ENCODE assay signal across 13 cellular contexts in the genomic region with DNA sequence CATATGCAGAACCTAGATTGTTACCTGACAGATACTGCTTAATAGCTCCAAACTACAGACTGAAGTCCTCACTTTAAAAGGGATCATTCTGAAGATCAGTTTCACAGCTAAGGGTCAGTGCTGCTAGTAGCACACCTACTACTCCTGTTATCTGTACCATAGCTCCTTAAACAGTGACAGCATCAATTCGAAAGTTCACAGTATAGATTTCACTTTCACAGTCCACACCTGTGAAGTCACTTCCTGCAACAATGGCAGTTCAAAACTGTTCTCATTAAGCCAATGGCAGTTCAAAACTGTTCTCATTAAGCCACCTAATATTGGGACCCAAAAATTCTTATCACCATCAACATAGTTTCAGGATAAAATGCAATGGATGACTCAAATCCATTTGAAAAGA. TPM values are rescaled to one million over a fixed set of nuclear protein-coding genes. Genes with fewer than 3 reads are reported as not detected.
DNase-seq lines count a peak whose midpoint lies in the region; ATAC-seq and TF ChIP-seq lines count a peak whose summit lies in the region.
"Had no signal": no experiment of that assay in that cellular context is flagged by ENCODE, and none has a peak within 500 bp of the region (broad histone marks: within the 10 kb centered on the region; RNA-seq: fewer than 3 reads in every experiment).

No MANE protein-coding gene starts in this region.

- no peaks in the 10 kb centered on the region for H3K36me3 Mint-ChIP-seq in CD8-positive, alpha-beta T cell

- no peaks in the 10 kb centered on the region for H3K9me3 ChIP-seq in CD8-positive, alpha-beta T cell (ENCODE audit: low read length)
- H3K9me3 ChIP-seq: SK-N-SH had no signal

- H3K4me1 Mint-ChIP-seq in CD8-positive, alpha-beta T cell (ENCODE audit: low read depth) = peaks cover 22% of the 10 kb centered on the region

- CTCF ChIA-PET in CD8-positive, alpha-beta T cell (lab: Charles Lee) = interaction anchor here (1.5 kb wide), 1 partner anchor 25 kb away, joined by 4 read pairs; no protein-coding TSS in a partner anchor

- intact Hi-C loops in CD8-positive, alpha-beta T cell (cut with DNase I, micrococcal nuclease) = no loop called here

- H3K4me3 Mint-ChIP-seq in CD8-positive, alpha-beta T cell = no peak overlapping the region
- H3K4me3 Mint-ChIP-seq: activated T-cell treated with anti-CD3 and anti-CD28 coated beads, Interleukin-2, amount 50 U/mL, for 4 hours had no signal

- H3K4me3 ChIP-seq in CD8-positive, alpha-beta T cell (ENCODE audit: low read depth, low read length) = no peak overlapping the region

- H3K4me1 ChIP-seq in CD8-positive, alpha-beta T cell (ENCODE audit: insufficient read depth, low read length) = no peaks in the 10 kb centered on the region

- DNase-seq in CD8-positive, alpha-beta T cell = no peak
- DNase-seq in activated effector memory CD4-positive, alpha-beta T cell treated with Interleukin-2 at 50 U/mL for 16 hours = no peak
- no peak for DNase-seq in central memory CD4-positive, alpha-beta T cell
- DNase-seq in DMS79 treated with DMSO at 0.1 percent for 48 hours (lab: John Stamatoyannopoulos, UW) (no peak), NCI-H748 treated with DMSO at 0.1 percent for 48 hours (lab: John Stamatoyannopoulos, UW) (no peak)
- DNase-seq: activated T-cell treated with anti-CD3 and anti-CD28 coated beads, Interleukin-2, amount 50 U/mL, for 4 hours; C1 segment of cervical spinal cord; HCEC 1CT; NCI-H1417; SK-N-SH had no signal

- no peaks in the 10 kb centered on the region for H3K9me3 Mint-ChIP-seq in CD8-positive, alpha-beta T cell
- H3K9me3 Mint-ChIP-seq: activated T-cell treated with anti-CD3 and anti-CD28 coated beads, Interleukin-2, amount 50 U/mL, for 4 hours had no signal

- no peak for TF ChIP-seq CTCF in CD8-positive, alpha-beta T cell (IDR thresholded peaks at IDR 0.05)

- no peaks in the 10 kb centered on the region for H3K27me3 Mint-ChIP-seq in CD8-positive, alpha-beta T cell (ENCODE audit: low read depth)

- no peaks in the 10 kb centered on the region for H3K36me3 ChIP-seq in CD8-positive, alpha-beta T cell (ENCODE audit: insufficient read depth, low read length)

- H3K27me3 ChIP-seq in CD8-positive, alpha-beta T cell (ENCODE audit: insufficient read depth, low read length) = no peaks in the 10 kb centered on the region

- no peak overlapping the region for H3K27ac ChIP-seq in CD8-positive, alpha-beta T cell (ENCODE audit: low read depth, low read length)

- POLR2A ChIA-PET in CD8-positive, alpha-beta T cell (lab: Charles Lee) = interaction anchor here (1.7 kb wide), 1 partner anchor 10 kb away, joined by 8 read pairs; a partner anchor contains a TSS

- peak overlapping the region; percentile 53 for H3K27ac Mint-ChIP-seq in CD8-positive, alpha-beta T cell

- ATAC-seq in CD8-positive, alpha-beta T cell = peak; percentile 29
- ATAC-seq in GM18909 (IDR thresholded peaks at IDR 0.05; ENCODE audit: poor library complexity, unreplicated experiment) (peak; percentile 100), HG02623 (IDR thresholded peaks at IDR 0.05; ENCODE audit: unreplicated experiment) (peak; percentile 100), HG03520 (IDR thresholded peaks at IDR 0.05; ENCODE audit: unreplicated experiment) (peak; percentile 100)

RNA-seq across cellular contexts. Expression of a gene that starts 10.7 kb away (rescaled TPM):
- 10 to 100 TPM; 62.0 to 66.4 TPM for total RNA-seq in CD8-positive, alpha-beta T cell

Comparison
In these comparisons a context has a peak if more than half of its experiments do, and no peak if none do; other contexts are left out.
1. ATAC-seq: peak in every context shown above with its lines; median percentile 100 in GM18909; 100 in HG02623; 100 in HG03520; 29 in CD8-positive, alpha-beta T cell.